In genomic region chr4:168622600-168622999, GRCh38 we compare ENCODE assay signal across 17 cellular contexts.
DNase-seq lines count a peak whose midpoint lies in the region; ATAC-seq, FAIRE-seq and TF ChIP-seq lines count a peak whose summit lies in the region.
"Had no signal": no experiment of that assay in that cellular context is flagged by ENCODE, and none has a peak within 500 bp of the region (broad histone marks: within the 10 kb centered on the region; RNA-seq: fewer than 3 reads in every experiment).

No MANE protein-coding gene starts in this region.

- intact Hi-C loops in sigmoid colon (cut with DNase I): no loop called here
- intact Hi-C loops in left lung (cut with DNase I): no loop called here
- intact Hi-C loops in vagina (cut with DNase I): no loop called here

- peaks cover 33% of the 10 kb centered on the region for H3K4me1 Mint-ChIP-seq in astrocyte (ENCODE audit: low read depth, unreplicated experiment)

- 87 to 94% methylated on average over 5 of the region's 5 CpGs for WGBS in sigmoid colon, 2 donors

- peak overlapping the region; percentile 77 for H3K27ac Mint-ChIP-seq in astrocyte (ENCODE audit: unreplicated experiment)

- H3K4me3 ChIP-seq in HAP-1 (no peak overlapping the region), astrocyte (ENCODE audit: insufficient read depth, low read depth, low read length) (no peak overlapping the region), sigmoid colon (no peak overlapping the region), left lung (no peak overlapping the region), vagina (no peak overlapping the region)
- H3K4me3 ChIP-seq: BLaER1 had no signal

- TF ChIP-seq CTCF in astrocyte (IDR thresholded peaks at IDR 0.05; ENCODE audit: insufficient read depth, low read depth, low read length) (no peak), sigmoid colon (IDR thresholded peaks at IDR 0.05) (no peak), left lung (IDR thresholded peaks at IDR 0.05) (no peak), vagina (IDR thresholded peaks at IDR 0.05) (no peak)

- H3K9ac ChIP-seq in astrocyte (ENCODE audit: low read length): peak overlapping the region; percentile 77
- H3K9ac ChIP-seq: BLaER1 had no signal

- no peak for FAIRE-seq in astrocyte (lab: Jason Lieb, UNC)
- FAIRE-seq: RCC 7860 had no signal

- H4K20me1 ChIP-seq in astrocyte (ENCODE audit: insufficient read depth, low read length): no peaks in the 10 kb centered on the region
- H4K20me1 ChIP-seq: BLaER1 had no signal

- no peaks in the 10 kb centered on the region for H3K79me2 ChIP-seq in astrocyte (ENCODE audit: insufficient read depth, low read length)

- peak overlapping the region; percentile 54 for H3K4me2 ChIP-seq in astrocyte (ENCODE audit: low read length)
- H3K4me2 ChIP-seq: BLaER1 had no signal

- H3K27ac ChIP-seq in astrocyte (ENCODE audit: low read depth, low read length): peak overlapping the region; percentile 92
- H3K27ac ChIP-seq in sigmoid colon: peak overlapping the region; percentile 50 to 77 (median 60)
- no peak overlapping the region for H3K27ac ChIP-seq in left lung
- no peak overlapping the region for H3K27ac ChIP-seq in vagina
- H3K27ac ChIP-seq: BLaER1 had no signal

- TF ChIP-seq POLR2A in sigmoid colon (IDR thresholded peaks at IDR 0.05) (no peak), vagina (IDR thresholded peaks at IDR 0.05) (no peak)

- no peaks in the 10 kb centered on the region for H3K9me3 Mint-ChIP-seq in astrocyte (ENCODE audit: unreplicated experiment)

- in situ Hi-C loops in HAP-1 (cut with MboI; ENCODE audit: low sequenced_read_pairs): no loop called here

- H3K27me3 Mint-ChIP-seq in astrocyte (ENCODE audit: low read depth, unreplicated experiment): no peaks in the 10 kb centered on the region

- H3K27me3 ChIP-seq in HAP-1 (ENCODE audit: low read depth) (no peaks in the 10 kb centered on the region), astrocyte (ENCODE audit: insufficient read depth, low read length) (no peaks in the 10 kb centered on the region), sigmoid colon (no peaks in the 10 kb centered on the region), left lung (no peaks in the 10 kb centered on the region), vagina (no peaks in the 10 kb centered on the region)
- H3K27me3 ChIP-seq: BLaER1 had no signal

- peaks cover 2% of the 10 kb centered on the region for H3K36me3 Mint-ChIP-seq in astrocyte (ENCODE audit: low read depth, unreplicated experiment)

- H3K36me3 ChIP-seq in HAP-1 (replicated peaks) (no peaks in the 10 kb centered on the region), astrocyte (ENCODE audit: insufficient read depth, low read length) (no peaks in the 10 kb centered on the region), sigmoid colon (no peaks in the 10 kb centered on the region), left lung (no peaks in the 10 kb centered on the region), vagina (no peaks in the 10 kb centered on the region)
- H3K36me3 ChIP-seq: BLaER1 had no signal

- no peak overlapping the region for H2AFZ ChIP-seq in astrocyte (ENCODE audit: low read depth, low read length)

- H3K9me3 ChIP-seq in HAP-1: no peaks in the 10 kb centered on the region
- no peaks in the 10 kb centered on the region for H3K9me3 ChIP-seq in astrocyte (ENCODE audit: insufficient read depth, low read depth, low read length)
- no peaks in the 10 kb centered on the region for H3K9me3 ChIP-seq in sigmoid colon
- no peaks in the 10 kb centered on the region for H3K9me3 ChIP-seq in left lung
- no peaks in the 10 kb centered on the region for H3K9me3 ChIP-seq in vagina
- H3K9me3 ChIP-seq: BLaER1 had no signal

- peaks cover 13% of the 10 kb centered on the region for H3K4me1 ChIP-seq in HAP-1
- peaks cover 38% of the 10 kb centered on the region for H3K4me1 ChIP-seq in astrocyte (ENCODE audit: insufficient read depth, low read length)
- H3K4me1 ChIP-seq in sigmoid colon: peaks cover 0 to 33% (median 27%) of the 10 kb centered on the region in 4 donors
- no peaks in the 10 kb centered on the region for H3K4me1 ChIP-seq in left lung
- H3K4me1 ChIP-seq in vagina: no peaks in the 10 kb centered on the region
- H3K4me1 ChIP-seq: BLaER1 had no signal

- DNase-seq in HAP-1 (ENCODE audit: low spot score in 2 of 2) (peak; percentile 52 to 74), astrocyte (ENCODE audit: low read depth) (no peak), islet precursor cell (peak; percentile 76), sigmoid colon (no peak), left lung (no peak), vagina (ENCODE audit: extremely low spot score in 2 of 2) (no peak)
- no peak for DNase-seq in activated CD4-positive, alpha-beta T cell treated with anti-CD3 and anti-CD28 coated beads, Interleukin-2, amount 50 U/mL, for 4 hours
- DNase-seq: DMS 273 treated with DMSO at 0.1 percent for 48 hours, GOT3, Karpas-422, NCI-H1417 treated with DMSO at 0.1 percent for 48 hours, NCI-H2029 treated with DMSO at 0.1 percent for 48 hours, NCI-H510A, SHP77 had no signal

- H3K4me3 Mint-ChIP-seq in astrocyte (ENCODE audit: unreplicated experiment): no peak overlapping the region

- TF ChIP-seq EP300 in sigmoid colon (IDR thresholded peaks at IDR 0.05): no peak

- ATAC-seq in left lung (no peak), GM18907 (IDR thresholded peaks at IDR 0.05; ENCODE audit: unreplicated experiment) (no peak)

Comparison
In these comparisons a context has a peak if more than half of its experiments do, and no peak if none do; other contexts are left out.
1. DNase-seq: peak in HAP-1 (2 of 2) and islet precursor cell (single experiment); none in astrocyte (single experiment), sigmoid colon (single experiment), left lung (0 of 2), activated CD4-positive, alpha-beta T cell treated with anti-CD3 and anti-CD28 coated beads, Interleukin-2, amount 50 U/mL, for 4 hours (0 of 2) and vagina (0 of 2).
2. H3K27ac ChIP-seq: peak in astrocyte (single experiment) and sigmoid colon (4 of 4); none in left lung (0 of 2) and vagina (single experiment).